In genomic region chr1:111334169-111334568, GRCh38 we compare ENCODE assay signal across 8 cellular contexts. TPM values are rescaled to one million over a fixed set of nuclear protein-coding genes. Genes with fewer than 3 reads are reported as not detected.
DNase-seq lines count a peak whose midpoint lies in the region; ATAC-seq and TF ChIP-seq lines count a peak whose summit lies in the region.

No MANE protein-coding gene starts in this region.

- POLR2A ChIA-PET in AG04450 (lab: Yijun Ruan, JAX) = no interaction called here

- H3K9me3 ChIP-seq in AG04450 (ENCODE audit: control insufficient read depth, insufficient read depth, low read length) = no peaks in the 10 kb centered on the region
- peaks cover 6% of the 10 kb centered on the region; the same call in 1 of the 2 replicates for H3K9me3 ChIP-seq in NT2/D1 (ENCODE audit: insufficient read depth, low read length)

- H3K4me1 ChIP-seq in NT2/D1 (ENCODE audit: insufficient read depth, insufficient read length) = no peaks in the 10 kb centered on the region

- DNase-seq in AG04450 (ENCODE audit: low read depth, low spot score) (peak; percentile 11), GM13977 (ENCODE audit: low spot score) (peak; percentile 46), NT2/D1 (ENCODE audit: low read depth, low spot score) (peak; percentile 35), left ventricle myocardium superior (no peak)
- DNase-seq in activated effector memory CD4-positive, alpha-beta T cell treated with anti-CD3 and anti-CD28 coated beads, Interleukin-2, amount 50 U/mL, for 16 hours = peak; percentile 79
- DNase-seq in stimulated activated CD4-positive, alpha-beta T cell treated with anti-CD3 and anti-CD28 coated beads, Interleukin-4, amount 100 ng/mL, for 24 hours = peak; percentile 62

- peak; percentile 64 for ATAC-seq in left ventricle myocardium superior
- ATAC-seq in HG02610 (IDR thresholded peaks at IDR 0.05; ENCODE audit: unreplicated experiment) = no peak
- ATAC-seq in GM18868 (IDR thresholded peaks at IDR 0.05; ENCODE audit: unreplicated experiment) = no peak

- peak; percentile 68 for TF ChIP-seq CTCF in AG04450 (IDR thresholded peaks at IDR 0.05; ENCODE audit: low read depth, low read length)
- peak; percentile 59 for TF ChIP-seq CTCF in GM13977 (IDR thresholded peaks at IDR 0.05; ENCODE audit: extremely low read depth, insufficient read depth, missing control alignments)

- no peak overlapping the region for H3K9ac ChIP-seq in NT2/D1 (ENCODE audit: insufficient read length, low read depth)

- in situ Hi-C loops in GM13977 (cut with MboI; ENCODE audit: low pct_unique_long_range_greater_than_20kb, low sequenced_read_pairs, unreplicated experiment) = no loop called here

- peaks cover 4% of the 10 kb centered on the region for H3K27me3 ChIP-seq in AG04450 (ENCODE audit: control insufficient read depth, insufficient read depth, low read length)
- no peaks in the 10 kb centered on the region for H3K27me3 ChIP-seq in NT2/D1 (ENCODE audit: insufficient read depth, insufficient read length)

- intact Hi-C loops in left ventricle myocardium superior (cut with micrococcal nuclease) = loop anchor here (10.0 kb wide), 1 partner anchor 109 kb away; the partner anchor contains the start of gene CHI3L2

- H3K36me3 ChIP-seq in NT2/D1 (ENCODE audit: insufficient read depth, insufficient read length, low read length) = no peaks in the 10 kb centered on the region

- CTCF ChIA-PET in AG04450 (lab: Charles Lee) = interaction anchor here (0.7 to 3.6 kb wide), 14 partner anchors 9 to 551 kb away, joined by 3 to 30 read pairs (median 5); no protein-coding TSS in a partner anchor

- no peak overlapping the region for H3K27ac ChIP-seq in AG04450 (ENCODE audit: low read depth, low read length)

- H3K4me3 ChIP-seq in AG04450 (ENCODE audit: low read depth, low read length) (no peak overlapping the region), NT2/D1 (ENCODE audit: insufficient read length, low read depth) (no peak overlapping the region)

RNA-seq across cellular contexts. Expression of gene CHIA, which starts 43.5 kb away (rescaled TPM):
- not detected in 2 replicates for polyA plus RNA-seq in AG04450 (2011; rRNA removed)
- polyA minus RNA-seq in AG04450 (2011; rRNA and poly(A)+ RNA removed) = not detected in 2 replicates
- total RNA-seq in left ventricle myocardium superior = not detected
